Comparison of ENCODE assay signal across 12 cellular contexts in genomic region chr3:50263443-50264388, GRCh38. TPM values are rescaled to one million over a fixed set of nuclear protein-coding genes. Genes with fewer than 3 reads are reported as not detected.
A peak's percentile ranks its signal among the peaks of the same experiment; 100 is the strongest.
DNase-seq lines count a peak whose midpoint lies in the region; ATAC-seq and TF ChIP-seq lines count a peak whose summit lies in the region.
"Had no signal": no experiment of that assay in that cellular context is flagged by ENCODE, and none has a peak within 500 bp of the region (broad histone marks: within the 10 kb centered on the region; RNA-seq: fewer than 3 reads in every experiment).

No MANE protein-coding gene starts in this region.

- no peaks in the 10 kb centered on the region for H3K36me3 ChIP-seq in MG63
- no peaks in the 10 kb centered on the region for H3K36me3 ChIP-seq in colonic mucosa
- H3K36me3 ChIP-seq in muscle layer of duodenum (ENCODE audit: control insufficient read depth in 1 of 2, insufficient read depth in 2 of 2, low read length in 2 of 2): peaks cover 0 to under 1% of the 10 kb centered on the region in 2 donors
- H3K36me3 ChIP-seq in tibial artery: peaks cover 0 to under 1% (median 0%) of the 10 kb centered on the region in 3 donors

- DNase-seq in MG63 (peak; percentile 72), colonic mucosa (no peak), tibial artery (no peak), DMS53 treated with DMSO at 0.1 percent for 48 hours (lab: John Stamatoyannopoulos, UW; ENCODE audit: unreplicated experiment) (no peak), NCI-H510A (lab: John Stamatoyannopoulos, UW) (no peak)
- DNase-seq: activated T-cell treated with anti-CD3 and anti-CD28 coated beads for 4 hours; effector CD8-positive, alpha-beta T cell; GDM1; NCI-H524 treated with DMSO at 0.1 percent for 48 hours; stimulated activated CD4-positive, alpha-beta T cell treated with anti-CD3 and anti-CD28 coated beads, Interleukin-4, amount 100 ng/mL, for 1 hour had no signal

- peak overlapping the region in 1 of 2 donors; percentile 36 for H3K9ac ChIP-seq in colonic mucosa (ENCODE audit: low read depth in 2 of 2, low read length in 2 of 2)

- ATAC-seq in HG03520 (IDR thresholded peaks at IDR 0.05; ENCODE audit: unreplicated experiment): no peak

- no peak overlapping the region for H3K4me3 ChIP-seq in MG63
- no peak overlapping the region for H3K4me3 ChIP-seq in colonic mucosa
- peak overlapping the region in 1 of 2 donors; percentile 40 for H3K4me3 ChIP-seq in muscle layer of duodenum (ENCODE audit: low read depth in 1 of 2, low read length in 2 of 2)
- H3K4me3 ChIP-seq in tibial artery: no peak overlapping the region

- H3K27me3 ChIP-seq in MG63 (no peaks in the 10 kb centered on the region), colonic mucosa (no peaks in the 10 kb centered on the region), muscle layer of duodenum (ENCODE audit: low read depth, low read length) (no peaks in the 10 kb centered on the region), tibial artery (no peaks in the 10 kb centered on the region)

- intact Hi-C loops in colonic mucosa (cut with DNase I) (no loop called here), tibial artery (cut with DNase I; ENCODE audit: low total_unique reads) (no loop called here)

- H3K9me3 ChIP-seq in MG63 (no peaks in the 10 kb centered on the region), colonic mucosa (no peaks in the 10 kb centered on the region), muscle layer of duodenum (ENCODE audit: control insufficient read depth in 1 of 2, low read length in 2 of 2) (no peaks in the 10 kb centered on the region), tibial artery (no peaks in the 10 kb centered on the region)

- H3K4me1 ChIP-seq in colonic mucosa (peaks cover 15% of the 10 kb centered on the region), muscle layer of duodenum (ENCODE audit: control insufficient read depth in 1 of 2, insufficient read depth in 2 of 2, low read length in 2 of 2) (peaks cover 35 to 58% of the 10 kb centered on the region in 2 donors), tibial artery (peaks cover 8 to 85% (median 73%) of the 10 kb centered on the region in 4 donors)

- H3K27ac ChIP-seq in colonic mucosa (peak overlapping the region; percentile 85), muscle layer of duodenum (ENCODE audit: low read length) (peak overlapping the region; percentile 87), tibial artery (peak overlapping the region; percentile 96 to 98)

- TF ChIP-seq CTCF in colonic mucosa (IDR thresholded peaks at IDR 0.05) (no peak), tibial artery (IDR thresholded peaks at IDR 0.05) (no peak)

RNA-seq across cellular contexts. Expression of gene SEMA3B, which starts 5.2 kb away (rescaled TPM):
- 9.7 and 13.4 TPM in 2 replicates for total RNA-seq in MG63 (2014; rRNA removed; shearing (Covaris generic); ENCODE audit: low replicate concordance)
- total RNA-seq in colonic mucosa: 10 to 100 TPM; 51.6 to 57.0 TPM

RNA-seq across cellular contexts. Expression of gene LSMEM2, which starts 15.2 kb away (rescaled TPM):
- not detected in 2 replicates for total RNA-seq in MG63 (2014; rRNA removed; shearing (Covaris generic); ENCODE audit: low replicate concordance)
- not detected for total RNA-seq in colonic mucosa

RNA-seq across cellular contexts. Expression of gene GNAI2, which starts 27.7 kb away (rescaled TPM):
- 73.9 and 114 TPM in 2 replicates for total RNA-seq in MG63 (2014; rRNA removed; shearing (Covaris generic); ENCODE audit: low replicate concordance)
- total RNA-seq in colonic mucosa: 10 to 100 TPM; 48.7 to 77.4 TPM

RNA-seq across cellular contexts. Expression of gene IFRD2, which starts 28.5 kb away (rescaled TPM):
- 87.8 and 101 TPM in 2 replicates for total RNA-seq in MG63 (2014; rRNA removed; shearing (Covaris generic); ENCODE audit: low replicate concordance)
- 100 to 1,000 TPM in 1 of 2 donors, 10 to 100 TPM in 1; 52.8 to 129 TPM for total RNA-seq in colonic mucosa

RNA-seq across cellular contexts. Expression of gene HYAL3, which starts 35.5 kb away (rescaled TPM):
- total RNA-seq in MG63 (2014; rRNA removed; shearing (Covaris generic); ENCODE audit: low replicate concordance): 3.0 and 8.0 TPM in 2 replicates
- total RNA-seq in colonic mucosa: 1 to 10 TPM; 2.5 to 4.2 TPM
